In the genomic region with DNA sequence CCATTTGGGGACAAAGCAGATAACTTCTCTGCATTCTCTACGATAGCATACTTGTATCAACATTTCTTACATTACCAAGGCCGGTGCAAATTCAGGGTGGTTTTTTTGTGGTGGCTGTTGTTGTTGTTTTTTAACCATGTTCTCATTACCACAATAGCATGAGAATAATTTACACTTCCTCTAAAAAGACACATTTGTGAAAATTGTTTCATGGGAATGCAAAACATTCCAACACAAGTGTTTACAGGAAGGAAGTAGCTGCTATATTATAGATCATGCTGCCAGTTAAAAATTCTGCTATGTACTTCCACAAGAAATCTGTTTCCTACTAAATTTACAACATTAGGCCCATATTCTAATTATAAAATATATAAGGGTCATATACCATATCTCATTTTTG, we compare ENCODE assay signal across 13 cellular contexts.
DNase-seq lines count a peak whose midpoint lies in the region; ATAC-seq and TF ChIP-seq lines count a peak whose summit lies in the region.
"Had no signal": no experiment of that assay in that cellular context is flagged by ENCODE, and none has a peak within 500 bp of the region (broad histone marks: within the 10 kb centered on the region; RNA-seq: fewer than 3 reads in every experiment).

No MANE protein-coding gene starts in this region.

- no peaks in the 10 kb centered on the region for H3K9me3 Mint-ChIP-seq in endothelial cell (ENCODE audit: unreplicated experiment)
- no peaks in the 10 kb centered on the region for H3K9me3 Mint-ChIP-seq in activated CD4-positive, alpha-beta T cell treated with anti-CD3 and anti-CD28 coated beads, Interleukin-2, amount 10 ng/mL, durations not matched to agents 7 days and 5 days

- H3K79me2 ChIP-seq in osteoblast (ENCODE audit: insufficient read depth, low read length), result peaks cover 92% of the 10 kb centered on the region

- 29 to 37% methylated on average over 2 of the region's 2 CpGs for WGBS in heart right ventricle, 2 donors
- WGBS in aorta, 2 donors, result 13 to 15% methylated on average over 2 of the region's 2 CpGs

- POLR2A ChIA-PET in activated CD4-positive, alpha-beta T cell treated with anti-CD3 and anti-CD28 coated beads, Interleukin-2, amount 10 ng/mL, durations not matched to agents 7 days and 5 days (lab: Charles Lee), result no interaction called here

- CTCF ChIA-PET in activated CD4-positive, alpha-beta T cell treated with anti-CD3 and anti-CD28 coated beads, Interleukin-2, amount 10 ng/mL, durations not matched to agents 7 days and 5 days (lab: Charles Lee), result interaction anchor here (0.6 kb wide), 1 partner anchor 9 kb away, joined by 3 read pairs; no protein-coding TSS in a partner anchor

- H3K27me3 ChIP-seq in heart right ventricle (no peaks in the 10 kb centered on the region), osteoblast (ENCODE audit: insufficient read depth, low read length) (no peaks in the 10 kb centered on the region), aorta (ENCODE audit: control insufficient read depth in 1 of 2, insufficient read depth in 2 of 2, low read length in 1 of 2) (no peaks in the 10 kb centered on the region), WERI-Rb-1 (ENCODE audit: insufficient read depth, low read depth, severe bottlenecking) (no peaks in the 10 kb centered on the region)

- H3K27ac Mint-ChIP-seq in endothelial cell (ENCODE audit: unreplicated experiment), result peak overlapping the region; percentile 7
- H3K27ac Mint-ChIP-seq in activated CD4-positive, alpha-beta T cell treated with anti-CD3 and anti-CD28 coated beads, Interleukin-2, amount 10 ng/mL, durations not matched to agents 7 days and 5 days, result no peak overlapping the region

- peaks cover 13 to 89% (median 54%) of the 10 kb centered on the region in 9 donors for H3K4me1 ChIP-seq in heart right ventricle
- peaks cover 58% of the 10 kb centered on the region for H3K4me1 ChIP-seq in osteoblast (ENCODE audit: insufficient read depth, low read length)
- H3K4me1 ChIP-seq in aorta (ENCODE audit: control insufficient read depth in 1 of 2, insufficient read depth in 2 of 2, low read length in 2 of 2), result peaks cover 0 to 2% of the 10 kb centered on the region in 2 donors

- peak overlapping the region in 9 of 10 donors; percentile 47 to 80 (median 71) for H3K27ac ChIP-seq in heart right ventricle
- peak overlapping the region; percentile 65 for H3K27ac ChIP-seq in osteoblast (ENCODE audit: low read depth, low read length)
- H3K27ac ChIP-seq in aorta (ENCODE audit: low read depth in 1 of 2, low read length in 2 of 2), result peak overlapping the region in 1 of 2 donors; percentile 67
- no peak overlapping the region for H3K27ac ChIP-seq in WERI-Rb-1

- no peak overlapping the region for H3K4me3 Mint-ChIP-seq in endothelial cell (ENCODE audit: unreplicated experiment)
- H3K4me3 Mint-ChIP-seq in activated CD4-positive, alpha-beta T cell treated with anti-CD3 and anti-CD28 coated beads, Interleukin-2, amount 10 ng/mL, durations not matched to agents 7 days and 5 days, result no peak overlapping the region

- H3K9me3 ChIP-seq in heart right ventricle (peaks cover 0 to 12% (median 0%) of the 10 kb centered on the region in 11 donors), osteoblast (ENCODE audit: low read depth, low read length) (no peaks in the 10 kb centered on the region), aorta (ENCODE audit: control insufficient read depth, low read length) (no peaks in the 10 kb centered on the region), WERI-Rb-1 (ENCODE audit: severe bottlenecking) (no peaks in the 10 kb centered on the region)

- no peaks in the 10 kb centered on the region for H3K36me3 ChIP-seq in heart right ventricle
- no peaks in the 10 kb centered on the region for H3K36me3 ChIP-seq in osteoblast (ENCODE audit: insufficient read depth, low read length)
- no peaks in the 10 kb centered on the region for H3K36me3 ChIP-seq in aorta (ENCODE audit: control insufficient read depth in 1 of 2, insufficient read depth in 2 of 2, low read length in 1 of 2)
- H3K36me3 ChIP-seq in WERI-Rb-1, result no peaks in the 10 kb centered on the region

- peaks cover 29% of the 10 kb centered on the region for H3K4me1 Mint-ChIP-seq in endothelial cell (ENCODE audit: unreplicated experiment)
- H3K4me1 Mint-ChIP-seq in activated CD4-positive, alpha-beta T cell treated with anti-CD3 and anti-CD28 coated beads, Interleukin-2, amount 10 ng/mL, durations not matched to agents 7 days and 5 days, result no peaks in the 10 kb centered on the region

- intact Hi-C loops in heart right ventricle (cut with DNase I) (no loop called here), cardiac septum (cut with DNase I) (no loop called here), aorta (cut with DNase I) (no loop called here)

- H3K36me3 Mint-ChIP-seq in endothelial cell (ENCODE audit: low read depth, unreplicated experiment), result no peaks in the 10 kb centered on the region
- no peaks in the 10 kb centered on the region for H3K36me3 Mint-ChIP-seq in activated CD4-positive, alpha-beta T cell treated with anti-CD3 and anti-CD28 coated beads, Interleukin-2, amount 10 ng/mL, durations not matched to agents 7 days and 5 days (ENCODE audit: low read depth)

- no peak overlapping the region for H2AFZ ChIP-seq in osteoblast (ENCODE audit: low read length)

- peak overlapping the region; percentile 69 for H3K4me2 ChIP-seq in osteoblast (ENCODE audit: insufficient read depth, low read length)

- no peaks in the 10 kb centered on the region for H3K27me3 Mint-ChIP-seq in endothelial cell (ENCODE audit: unreplicated experiment)
- peaks cover 45% of the 10 kb centered on the region for H3K27me3 Mint-ChIP-seq in activated CD4-positive, alpha-beta T cell treated with anti-CD3 and anti-CD28 coated beads, Interleukin-2, amount 10 ng/mL, durations not matched to agents 7 days and 5 days

- no peak for ATAC-seq in heart right ventricle
- ATAC-seq in aorta (ENCODE audit: low FRiP score), result no peak

- no peak for TF ChIP-seq CTCF in heart right ventricle (IDR thresholded peaks at IDR 0.05)
- TF ChIP-seq CTCF in endothelial cell (IDR thresholded peaks at IDR 0.05; ENCODE audit: unreplicated experiment), result no peak
- no peak for TF ChIP-seq CTCF in osteoblast (IDR thresholded peaks at IDR 0.05; ENCODE audit: extremely low read depth, low read depth, low read length)
- TF ChIP-seq CTCF in WERI-Rb-1 (IDR thresholded peaks at IDR 0.05; ENCODE audit: low read depth, low read length), result no peak

- H4K20me1 ChIP-seq in osteoblast (ENCODE audit: insufficient read depth, low read length), result peaks cover 23% of the 10 kb centered on the region

- H3K4me3 ChIP-seq in heart right ventricle, result peak overlapping the region in 5 of 10 donors; percentile 1 to 51 (median 44)
- H3K4me3 ChIP-seq in osteoblast (ENCODE audit: insufficient read depth, low read length), result peak overlapping the region; percentile 21
- peak overlapping the region; percentile 26 to 93 for H3K4me3 ChIP-seq in aorta (ENCODE audit: low read length in 2 of 2)
- no peak overlapping the region for H3K4me3 ChIP-seq in WERI-Rb-1 (ENCODE audit: low read depth, low read length)

- no peak for DNase-seq in heart right ventricle
- no peak for DNase-seq in cardiac septum (ENCODE audit: low spot score)
- DNase-seq in endothelial cell (ENCODE audit: low spot score), result no peak
- DNase-seq in osteoblast (ENCODE audit: insufficient read length, low spot score, missing footprints), result no peak
- no peak for DNase-seq in aorta
- DNase-seq in activated CD4-positive, alpha-beta T cell treated with anti-CD3 and anti-CD28 coated beads, Interleukin-2, amount 10 ng/mL, durations not matched to agents 7 days and 5 days, result no peak
- DNase-seq in WERI-Rb-1, result no peak
- no peak for DNase-seq in NCI-H2081 (lab: John Stamatoyannopoulos, UW)
- DNase-seq: activated naive CD4-positive, alpha-beta T cell treated with Interleukin-2 at 50 U/mL for 16 hours; COR-L47; NCI-H1694 treated with DMSO at 0.1 percent for 48 hours; NCI-H82; SIG-M5 had no signal
